ENCODE assay signal across 14 cellular contexts in the genomic region with DNA sequence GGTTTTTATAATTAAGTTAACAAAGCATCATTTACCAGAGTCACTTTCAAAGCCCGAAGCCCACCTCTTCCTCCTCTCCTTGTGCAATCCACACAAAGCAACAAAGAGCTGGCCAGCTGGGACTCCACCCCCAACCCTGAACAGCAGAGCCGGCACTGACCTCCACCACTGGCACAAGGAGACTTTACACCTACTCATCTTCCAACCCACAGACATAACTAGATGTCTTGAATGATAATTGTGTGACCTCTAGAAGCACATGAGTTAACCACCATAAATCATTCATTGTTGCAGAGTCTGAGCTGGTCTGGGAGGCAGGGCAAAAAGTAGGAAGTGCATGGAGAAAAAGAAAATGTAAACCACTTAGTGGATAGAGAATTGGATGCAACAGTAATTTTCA.
DNase-seq lines count a peak whose midpoint lies in the region; ATAC-seq and TF ChIP-seq lines count a peak whose summit lies in the region.
"Had no signal": no experiment of that assay in that cellular context is flagged by ENCODE, and none has a peak within 500 bp of the region (broad histone marks: within the 10 kb centered on the region; RNA-seq: fewer than 3 reads in every experiment).

No MANE protein-coding gene starts in this region.

- no peak overlapping the region for H3K23ac ChIP-seq in mesenchymal stem cell (ENCODE audit: low read length in 2 of 2)

- DNase-seq in Caki2 (ENCODE audit: low read depth) (peak; percentile 18), M059J (ENCODE audit: low read depth) (peak; percentile 71), mesenchymal stem cell (peak; percentile 42), NCI-H2029 treated with DMSO at 0.1 percent for 48 hours (lab: John Stamatoyannopoulos, UW) (no peak), NCI-H128 (lab: John Stamatoyannopoulos, UW; ENCODE audit: unreplicated experiment) (no peak)
- DNase-seq: activated CD8-positive, alpha-beta memory T cell treated with anti-CD3 and anti-CD28 coated beads, Interleukin-2, amount 10 ng/mL, durations not matched to agents 7 days and 5 days; activated naive CD4-positive, alpha-beta T cell treated with Interleukin-2 at 50 U/mL for 16 hours; effector CD4-positive, alpha-beta T cell; T-cell had no signal

- no peaks in the 10 kb centered on the region for H3K36me3 Mint-ChIP-seq in brain
- H3K36me3 Mint-ChIP-seq: activated CD8-positive, alpha-beta memory T cell treated with anti-CD3 and anti-CD28 coated beads, Interleukin-2, amount 10 ng/mL, durations not matched to agents 7 days and 5 days; T-cell had no signal

- no peak overlapping the region for H3K4ac ChIP-seq in mesenchymal stem cell (ENCODE audit: low read depth in 1 of 2, low read length in 2 of 2)

- ATAC-seq in HG02840 (IDR thresholded peaks at IDR 0.05; ENCODE audit: low FRiP score, unreplicated experiment) (no peak), HG02970 (IDR thresholded peaks at IDR 0.05; ENCODE audit: low FRiP score, unreplicated experiment) (no peak)
- ATAC-seq: activated CD8-positive, alpha-beta memory T cell treated with anti-CD3 and anti-CD28 coated beads, Interleukin-2, amount 10 ng/mL, durations not matched to agents 7 days and 5 days; Panc1; T-cell had no signal

- H3K9me3 Mint-ChIP-seq in brain: peaks cover 0 to 2% (median 0%) of the 10 kb centered on the region in 5 experiments
- H3K9me3 Mint-ChIP-seq: T-cell had no signal

- no peaks in the 10 kb centered on the region for H3K27me3 ChIP-seq in mesenchymal stem cell (ENCODE audit: control insufficient read depth in 1 of 2, insufficient read depth in 1 of 2, low read length in 2 of 2)
- H3K27me3 ChIP-seq: breast epithelium had no signal

- peak overlapping the region in 1 of 2 experiments; percentile 43 for H3K18ac ChIP-seq in mesenchymal stem cell (ENCODE audit: low read depth in 1 of 2, low read length in 2 of 2)

- peak overlapping the region; percentile 19 for H3K27ac ChIP-seq in mesenchymal stem cell (ENCODE audit: low read length, poor library complexity, severe bottlenecking)
- H3K27ac ChIP-seq: breast epithelium had no signal

- no peak overlapping the region for H2BK12ac ChIP-seq in mesenchymal stem cell (ENCODE audit: low read length in 2 of 2)

- no peaks in the 10 kb centered on the region for H3K36me3 ChIP-seq in mesenchymal stem cell (ENCODE audit: control insufficient read depth in 1 of 2, insufficient read depth in 2 of 2, low read depth in 1 of 2, low read length in 2 of 2)
- H3K36me3 ChIP-seq: breast epithelium had no signal

- no peak overlapping the region for H2BK5ac ChIP-seq in mesenchymal stem cell (ENCODE audit: low read depth, low read length, poor library complexity, severe bottlenecking)

- peaks cover 5% of the 10 kb centered on the region for H3K4me1 ChIP-seq in mesenchymal stem cell (ENCODE audit: control insufficient read depth, insufficient read depth, low read depth, low read length)
- H3K4me1 ChIP-seq: breast epithelium had no signal

- H2AFZ ChIP-seq in mesenchymal stem cell (ENCODE audit: low read depth, low read length): no peak overlapping the region

- no peaks in the 10 kb centered on the region for H3K9me3 ChIP-seq in mesenchymal stem cell (ENCODE audit: control insufficient read depth, low read length)
- H3K9me3 ChIP-seq: breast epithelium had no signal

- H4K91ac ChIP-seq in mesenchymal stem cell (ENCODE audit: low read length): no peak overlapping the region

- no peak overlapping the region for H3K4me3 ChIP-seq in mesenchymal stem cell (ENCODE audit: insufficient read depth in 1 of 2, low read depth in 1 of 2, low read length in 2 of 2)
- H3K4me3 ChIP-seq: breast epithelium had no signal

- H2BK15ac ChIP-seq in mesenchymal stem cell (ENCODE audit: low read depth, poor library complexity, severe bottlenecking): no peak overlapping the region

- in situ Hi-C loops in Caki2 (cut with HindIII; ENCODE audit: low pct_unique_long_range_greater_than_20kb, low sequenced_read_pairs): no loop called here

- peak overlapping the region in 4 of 5 experiments; percentile 18 to 69 (median 26) for H3K4me3 Mint-ChIP-seq in brain
- H3K4me3 Mint-ChIP-seq: activated CD8-positive, alpha-beta memory T cell treated with anti-CD3 and anti-CD28 coated beads, Interleukin-2, amount 10 ng/mL, durations not matched to agents 7 days and 5 days; T-cell had no signal

- H3K14ac ChIP-seq in mesenchymal stem cell (ENCODE audit: low read length in 2 of 2): no peak overlapping the region

- WGBS in mesenchymal stem cell: 50% methylated on average over 1 of the region's 2 CpGs

- H3K4me2 ChIP-seq in mesenchymal stem cell (ENCODE audit: low read length, poor library complexity, severe bottlenecking): no peak overlapping the region

- H4K8ac ChIP-seq in mesenchymal stem cell (ENCODE audit: low read length): no peak overlapping the region

- peaks cover 3% of the 10 kb centered on the region for H3K27me3 Mint-ChIP-seq in brain
- H3K27me3 Mint-ChIP-seq: activated CD8-positive, alpha-beta memory T cell treated with anti-CD3 and anti-CD28 coated beads, Interleukin-2, amount 10 ng/mL, durations not matched to agents 7 days and 5 days had no signal

- H2AK5ac ChIP-seq in mesenchymal stem cell (ENCODE audit: low read length, severe bottlenecking): no peak overlapping the region

- no peaks in the 10 kb centered on the region for H3K79me1 ChIP-seq in mesenchymal stem cell (replicated peaks; ENCODE audit: low read length, poor library complexity, severe bottlenecking)

- H3K27ac Mint-ChIP-seq in brain: peak overlapping the region in 3 of 5 experiments; percentile 39 to 81 (median 80)
- H3K27ac Mint-ChIP-seq: activated CD8-positive, alpha-beta memory T cell treated with anti-CD3 and anti-CD28 coated beads, Interleukin-2, amount 10 ng/mL, durations not matched to agents 7 days and 5 days; T-cell had no signal

- no peak overlapping the region for H2BK120ac ChIP-seq in mesenchymal stem cell (ENCODE audit: low read depth, low read length)

- no peak for TF ChIP-seq CTCF in brain (conservative IDR thresholded peaks at IDR 0.05)

- no peak overlapping the region for H3K9ac ChIP-seq in mesenchymal stem cell (ENCODE audit: low read length)

- H3K4me1 Mint-ChIP-seq in brain: peaks cover 59% of the 10 kb centered on the region
- H3K4me1 Mint-ChIP-seq: activated CD8-positive, alpha-beta memory T cell treated with anti-CD3 and anti-CD28 coated beads, Interleukin-2, amount 10 ng/mL, durations not matched to agents 7 days and 5 days had no signal

Comparison
In these comparisons a context has a peak if more than half of its experiments do, and no peak if none do; other contexts are left out.
1. DNase-seq: peak in Caki2 (single experiment), M059J (single experiment) and mesenchymal stem cell (single experiment); none in NCI-H2029 treated with DMSO at 0.1 percent for 48 hours (single experiment) and NCI-H128 (single experiment).